17 cellular contexts compared by ENCODE assay signal in the genomic region with DNA sequence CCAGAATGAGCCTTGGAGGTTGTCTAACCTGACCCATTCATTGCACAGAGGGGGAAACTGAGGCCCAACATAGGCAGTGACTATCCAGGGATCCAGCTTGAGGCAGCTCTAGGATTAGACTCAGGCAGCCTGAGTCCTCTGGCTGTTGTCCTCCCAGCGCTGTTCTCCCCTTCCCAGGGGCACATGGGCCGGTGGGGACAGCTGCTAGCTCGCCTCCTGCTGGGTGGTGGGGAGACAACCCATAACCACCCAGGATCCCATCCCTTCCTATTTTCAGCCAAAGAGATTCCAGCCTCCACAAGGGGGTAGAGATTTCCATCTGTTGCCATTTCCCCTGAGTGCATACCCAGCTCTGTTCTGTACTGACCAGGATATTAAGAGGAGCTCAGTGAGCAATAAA.
DNase-seq lines count a peak whose midpoint lies in the region; ATAC-seq and TF ChIP-seq lines count a peak whose summit lies in the region.
"Had no signal": no experiment of that assay in that cellular context is flagged by ENCODE, and none has a peak within 500 bp of the region (broad histone marks: within the 10 kb centered on the region; RNA-seq: fewer than 3 reads in every experiment).

No MANE protein-coding gene starts in this region.

- H3K27me3 ChIP-seq in lung (ENCODE audit: control insufficient read depth, insufficient read depth) (no peaks in the 10 kb centered on the region), GM23338 (ENCODE audit: insufficient read depth) (no peaks in the 10 kb centered on the region)

- H2AFZ ChIP-seq in GM23338 = no peak overlapping the region

- H3K27ac Mint-ChIP-seq in GM23338 = no peak overlapping the region
- no peak overlapping the region for H3K27ac Mint-ChIP-seq in activated T-helper 2 cell treated with anti-CD3 and anti-CD28 coated beads, Interferon-gamma antibody, Interleukin-2, Interleukin-4, amounts not matched to agents 10 μg/mL and 5 μg/mL and 100 μg/mL, durations not matched to agents 14 hours and 24 hours and 36 hours
- H3K27ac Mint-ChIP-seq: CD4-positive, alpha-beta T cell had no signal

- no peak overlapping the region for H3K4me2 ChIP-seq in GM23338

- ATAC-seq in lung (ENCODE audit: insufficient read depth, low FRiP score) (no peak), HG02588 (IDR thresholded peaks at IDR 0.05; ENCODE audit: unreplicated experiment) (no peak), GM23338 (no peak)

- no peaks in the 10 kb centered on the region; the same call in 1 of the 3 replicates for H3K9me3 Mint-ChIP-seq in GM23338
- no peaks in the 10 kb centered on the region for H3K9me3 Mint-ChIP-seq in activated T-helper 2 cell treated with anti-CD3 and anti-CD28 coated beads, Interferon-gamma antibody, Interleukin-2, Interleukin-4, amounts not matched to agents 10 μg/mL and 5 μg/mL and 100 μg/mL, durations not matched to agents 14 hours and 24 hours and 36 hours
- H3K9me3 Mint-ChIP-seq: CD4-positive, alpha-beta T cell had no signal

- H3K9me2 ChIP-seq in GM23338 (ENCODE audit: insufficient read depth) = peaks cover 6% of the 10 kb centered on the region

- H3K36me3 Mint-ChIP-seq in GM23338 (ENCODE audit: low read depth) = no peaks in the 10 kb centered on the region; the same call in 2 of the 3 replicates
- H3K36me3 Mint-ChIP-seq in activated T-helper 2 cell treated with anti-CD3 and anti-CD28 coated beads, Interferon-gamma antibody, Interleukin-2, Interleukin-4, amounts not matched to agents 10 μg/mL and 5 μg/mL and 100 μg/mL, durations not matched to agents 14 hours and 24 hours and 36 hours (ENCODE audit: low read depth) = no peaks in the 10 kb centered on the region

- H3K36me3 ChIP-seq in lung (ENCODE audit: control insufficient read depth in 2 of 2, insufficient read depth in 2 of 2, low read length in 2 of 2) (no peaks in the 10 kb centered on the region), GM23338 (ENCODE audit: insufficient read depth) (no peaks in the 10 kb centered on the region)
- H3K36me3 ChIP-seq: HAP-1 had no signal

- 86 to 88% methylated on average over 3 of the region's 3 CpGs for WGBS in lung, 2 donors

- peaks cover 4% of the 10 kb centered on the region for H3K4me1 Mint-ChIP-seq in GM23338
- no peaks in the 10 kb centered on the region for H3K4me1 Mint-ChIP-seq in activated T-helper 2 cell treated with anti-CD3 and anti-CD28 coated beads, Interferon-gamma antibody, Interleukin-2, Interleukin-4, amounts not matched to agents 10 μg/mL and 5 μg/mL and 100 μg/mL, durations not matched to agents 14 hours and 24 hours and 36 hours (ENCODE audit: low read depth)

- DNase-seq in activated CD8-positive, alpha-beta memory T cell treated with anti-CD3 and anti-CD28 coated beads for 24 hours = peak; percentile 41
- no peak for DNase-seq in activated CD8-positive, alpha-beta memory T cell treated with anti-CD3 and anti-CD28 coated beads, Interleukin-2, amount 50 U/mL, for 48 hours
- DNase-seq in coronary artery (ENCODE audit: low spot score) (peak; percentile 40), lung (ENCODE audit: low spot score) (peak; percentile 15), GM23338 (ENCODE audit: low spot score) (no peak)
- no peak for DNase-seq in activated T-helper 2 cell treated with anti-CD3 and anti-CD28 coated beads, Interferon-gamma antibody, Interleukin-2, Interleukin-4, amounts not matched to agents 10 μg/mL and 5 μg/mL and 100 μg/mL, durations not matched to agents 14 hours and 24 hours and 36 hours (ENCODE audit: low spot score)
- DNase-seq: ACHN; C1 segment of cervical spinal cord; Calu3; CD4-positive, alpha-beta T cell; DMS153; DMS79 treated with DMSO at 0.1 percent for 48 hours; EL; GOT3 had no signal

- no peaks in the 10 kb centered on the region for H4K20me1 ChIP-seq in GM23338 (replicated peaks; ENCODE audit: insufficient read depth)

- intact Hi-C loops in activated T-helper 2 cell treated with anti-CD3 and anti-CD28 coated beads, Interferon-gamma antibody, Interleukin-2, Interleukin-4, amounts not matched to agents 10 μg/mL and 5 μg/mL and 100 μg/mL, durations not matched to agents 14 hours and 24 hours and 36 hours (cut with micrococcal nuclease) = no loop called here

- no peaks in the 10 kb centered on the region for H3K4me1 ChIP-seq in lung (ENCODE audit: control insufficient read depth in 2 of 2, insufficient read depth in 2 of 2, low read length in 2 of 2)
- no peaks in the 10 kb centered on the region for H3K4me1 ChIP-seq in GM23338 (ENCODE audit: insufficient read depth)
- H3K4me1 ChIP-seq: HAP-1 had no signal

- H3K27ac ChIP-seq in coronary artery = no peak overlapping the region
- no peak overlapping the region for H3K27ac ChIP-seq in lung (ENCODE audit: low read depth in 1 of 2, low read length in 1 of 2)
- no peak overlapping the region for H3K27ac ChIP-seq in GM23338 (ENCODE audit: low read depth)
- H3K27ac ChIP-seq: HL-60 had no signal

- no peaks in the 10 kb centered on the region for H3K79me2 ChIP-seq in GM23338 (replicated peaks; ENCODE audit: insufficient read depth)

- peaks cover 8% of the 10 kb centered on the region for H3K27me3 Mint-ChIP-seq in GM23338 (ENCODE audit: insufficient read depth, low read depth, poor library complexity)
- H3K27me3 Mint-ChIP-seq in activated T-helper 2 cell treated with anti-CD3 and anti-CD28 coated beads, Interferon-gamma antibody, Interleukin-2, Interleukin-4, amounts not matched to agents 10 μg/mL and 5 μg/mL and 100 μg/mL, durations not matched to agents 14 hours and 24 hours and 36 hours (ENCODE audit: low read depth) = no peaks in the 10 kb centered on the region

- H3K4me3 ChIP-seq in coronary artery (no peak overlapping the region), lung (no peak overlapping the region), GM23338 (no peak overlapping the region)
- H3K4me3 ChIP-seq: HAP-1 had no signal

- no peaks in the 10 kb centered on the region for H3F3A ChIP-seq in GM23338 (replicated peaks; ENCODE audit: low read depth)

- peaks cover 0 to 4% of the 10 kb centered on the region in 2 donors for H3K9me3 ChIP-seq in lung (ENCODE audit: control insufficient read depth in 2 of 2, insufficient read depth in 1 of 2, low read length in 1 of 2)
- H3K9me3 ChIP-seq: HAP-1 had no signal

- H3K4me3 Mint-ChIP-seq in GM23338 = no peak overlapping the region
- no peak overlapping the region for H3K4me3 Mint-ChIP-seq in activated T-helper 2 cell treated with anti-CD3 and anti-CD28 coated beads, Interferon-gamma antibody, Interleukin-2, Interleukin-4, amounts not matched to agents 10 μg/mL and 5 μg/mL and 100 μg/mL, durations not matched to agents 14 hours and 24 hours and 36 hours (ENCODE audit: low read depth)
- H3K4me3 Mint-ChIP-seq: CD4-positive, alpha-beta T cell had no signal

- TF ChIP-seq CTCF in coronary artery (IDR thresholded peaks at IDR 0.05) (no peak), lung (IDR thresholded peaks at IDR 0.05; ENCODE audit: control extremely low read depth, extremely low read depth) (no peak), GM23338 (conservative IDR thresholded peaks at IDR 0.05; ENCODE audit: low read depth in 2 of 2) (peak in 1 of 2 experiments; percentile 28; a peak in 2 of 4 replicates)

TF ChIP-seq in GM23338, 12 proteins besides CTCF, POLR2A, EP300 and RAD21:
- no peak for TF ChIP-seq CREB1 (CRISPR knock-in tag; IDR thresholded peaks at IDR 0.05; ENCODE audit: low read depth)

Comparison
In these comparisons a context has a peak if more than half of its experiments do, and no peak if none do; other contexts are left out.
1. DNase-seq: peak in activated CD8-positive, alpha-beta memory T cell treated with anti-CD3 and anti-CD28 coated beads for 24 hours (single experiment), coronary artery (single experiment) and lung (single experiment); none in activated CD8-positive, alpha-beta memory T cell treated with anti-CD3 and anti-CD28 coated beads, Interleukin-2, amount 50 U/mL, for 48 hours (single experiment), GM23338 (single experiment) and activated T-helper 2 cell treated with anti-CD3 and anti-CD28 coated beads, Interferon-gamma antibody, Interleukin-2, Interleukin-4, amounts not matched to agents 10 μg/mL and 5 μg/mL and 100 μg/mL, durations not matched to agents 14 hours and 24 hours and 36 hours (single experiment).